Comparison of ENCODE assay signal across 1 cellular context in the genomic region with DNA sequence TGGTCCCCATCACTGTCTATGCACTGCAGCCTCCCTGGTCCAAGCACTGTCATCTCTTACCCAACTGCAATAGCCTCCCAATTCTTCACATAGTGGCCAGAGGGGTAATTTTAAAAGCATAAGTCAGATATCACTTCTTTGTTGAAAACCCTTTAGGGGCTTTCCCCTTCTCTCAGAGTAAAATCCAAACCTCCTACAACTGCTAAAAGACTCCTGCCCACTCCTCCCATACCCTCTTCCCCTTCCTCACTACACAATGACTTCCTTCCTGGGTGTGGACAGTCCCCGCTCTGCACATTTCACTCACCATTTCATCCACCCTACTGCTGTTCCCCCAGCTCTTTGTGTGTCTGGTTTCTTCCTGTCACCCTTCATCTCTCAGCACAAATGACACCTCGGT.
TF ChIP-seq lines count a peak whose summit lies in the region.

No MANE protein-coding gene starts in this region.

TF ChIP-seq in GM12878, 131 proteins besides CTCF, POLR2A, EP300 and RAD21 (continued from another document and continues in another):
- TF ChIP-seq, protein P1, sequence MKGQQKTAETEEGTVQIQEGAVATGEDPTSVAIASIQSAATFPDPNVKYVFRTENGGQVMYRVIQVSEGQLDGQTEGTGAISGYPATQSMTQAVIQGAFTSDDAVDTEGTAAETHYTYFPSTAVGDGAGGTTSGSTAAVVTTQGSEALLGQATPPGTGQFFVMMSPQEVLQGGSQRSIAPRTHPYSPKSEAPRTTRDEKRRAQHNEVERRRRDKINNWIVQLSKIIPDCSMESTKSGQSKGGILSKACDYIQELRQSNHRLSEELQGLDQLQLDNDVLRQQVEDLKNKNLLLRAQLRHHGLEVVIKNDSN (IDR thresholded peaks at IDR 0.05; ENCODE audit: borderline replicate concordance, extremely low read length, insufficient read depth, low read depth, low read length) = no peak
- TF ChIP-seq WRNIP1 (IDR thresholded peaks at IDR 0.05; ENCODE audit: borderline replicate concordance, low read depth, low read length) (no peak), LARP7 (IDR thresholded peaks at IDR 0.05) (no peak), ZNF384 (IDR thresholded peaks at IDR 0.05; ENCODE audit: borderline replicate concordance, low read depth, low read length) (no peak), FOS (IDR thresholded peaks at IDR 0.05; ENCODE audit: borderline replicate concordance, extremely low read depth, insufficient read length) (no peak), CBFB (IDR thresholded peaks at IDR 0.05; ENCODE audit: low read depth) (no peak), RB1 (IDR thresholded peaks at IDR 0.05; ENCODE audit: borderline replicate concordance) (no peak), ZNF622 (IDR thresholded peaks at IDR 0.05) (no peak), IKZF2 (IDR thresholded peaks at IDR 0.05) (peak; percentile 70 to 78; a peak in 2 of 4 replicates), SPI1 (IDR thresholded peaks at IDR 0.05; ENCODE audit: borderline replicate concordance, insufficient read depth, low read depth, low read length) (peak; percentile 74; the same call in 1 of the 2 replicates), STAT3 (IDR thresholded peaks at IDR 0.05; ENCODE audit: low read depth, low read length) (no peak), TCF3 (IDR thresholded peaks at IDR 0.05; ENCODE audit: borderline replicate concordance, insufficient read depth, low read depth, low read length) (no peak), CREM (IDR thresholded peaks at IDR 0.05; ENCODE audit: low read depth) (peak; percentile 32; the same call in 1 of the 2 replicates), BACH1 (IDR thresholded peaks at IDR 0.05; ENCODE audit: borderline replicate concordance) (no peak), MYC (IDR thresholded peaks at IDR 0.05; ENCODE audit: insufficient read depth, insufficient read length, insufficient replicate concordance, low read length, severe bottlenecking) (no peak), NRF1 (conservative IDR thresholded peaks at IDR 0.05; ENCODE audit: low read depth, low read length) (no peak), ETV6 (conservative IDR thresholded peaks at IDR 0.05 in 1 of 2, IDR thresholded peaks at IDR 0.05 in 1 of 2; ENCODE audit: borderline replicate concordance in 1 of 2, low read depth in 1 of 2) (peak in 1 of 2 experiments; percentile 99; a peak in 2 of 4 replicates), PML (IDR thresholded peaks at IDR 0.05; ENCODE audit: low read length) (no peak), EED (IDR thresholded peaks at IDR 0.05; ENCODE audit: low read depth) (peak; percentile 88), NR2C2 (IDR thresholded peaks at IDR 0.05; ENCODE audit: borderline replicate concordance, control insufficient read depth, insufficient read length, low read depth) (no peak), RFX5 (IDR thresholded peaks at IDR 0.05; ENCODE audit: low read depth, low read length) (no peak), ZNF274 (IDR thresholded peaks at IDR 0.05; ENCODE audit: insufficient read depth, insufficient read length) (no peak), NR2C1 (IDR thresholded peaks at IDR 0.05) (no peak), SIN3A (IDR thresholded peaks at IDR 0.05; ENCODE audit: low read depth, low read length) (no peak), NFXL1 (IDR thresholded peaks at IDR 0.05; ENCODE audit: borderline replicate concordance) (no peak), CHD4 (IDR thresholded peaks at IDR 0.05) (no peak), BHLHE40 (IDR thresholded peaks at IDR 0.05; ENCODE audit: borderline replicate concordance in 1 of 2, low read depth in 2 of 2, low read length in 1 of 2) (peak in 1 of 2 experiments; percentile 15; a peak in 1 of 4 replicates), SIX5 (IDR thresholded peaks at IDR 0.05; ENCODE audit: low read depth, low read length, severe bottlenecking) (no peak), TAF1 (IDR thresholded peaks at IDR 0.05; ENCODE audit: borderline replicate concordance, low read depth, low read length) (0 out of 2 replicates have a peak, but pooled peaks have one; percentile 23), KAT2A (conservative IDR thresholded peaks at IDR 0.05; ENCODE audit: control insufficient read depth, low read depth, low read length) (no peak), SUPT20H (IDR thresholded peaks at IDR 0.05; ENCODE audit: borderline replicate concordance, control insufficient read depth, low read depth, low read length) (no peak), HDAC2 (IDR thresholded peaks at IDR 0.05) (no peak), CHD2 (IDR thresholded peaks at IDR 0.05; ENCODE audit: borderline replicate concordance, low read depth, low read length) (no peak), ASH2L (IDR thresholded peaks at IDR 0.05; ENCODE audit: borderline replicate concordance, low read depth) (no peak), FOXM1 (IDR thresholded peaks at IDR 0.05; ENCODE audit: low read depth, low read length) (peak; percentile 58; the same call in 1 of the 2 replicates), CEBPB (IDR thresholded peaks at IDR 0.05; ENCODE audit: borderline replicate concordance in 1 of 2, low read depth in 2 of 2, low read length in 2 of 2) (no peak)
- TF ChIP-seq, protein P2, sequence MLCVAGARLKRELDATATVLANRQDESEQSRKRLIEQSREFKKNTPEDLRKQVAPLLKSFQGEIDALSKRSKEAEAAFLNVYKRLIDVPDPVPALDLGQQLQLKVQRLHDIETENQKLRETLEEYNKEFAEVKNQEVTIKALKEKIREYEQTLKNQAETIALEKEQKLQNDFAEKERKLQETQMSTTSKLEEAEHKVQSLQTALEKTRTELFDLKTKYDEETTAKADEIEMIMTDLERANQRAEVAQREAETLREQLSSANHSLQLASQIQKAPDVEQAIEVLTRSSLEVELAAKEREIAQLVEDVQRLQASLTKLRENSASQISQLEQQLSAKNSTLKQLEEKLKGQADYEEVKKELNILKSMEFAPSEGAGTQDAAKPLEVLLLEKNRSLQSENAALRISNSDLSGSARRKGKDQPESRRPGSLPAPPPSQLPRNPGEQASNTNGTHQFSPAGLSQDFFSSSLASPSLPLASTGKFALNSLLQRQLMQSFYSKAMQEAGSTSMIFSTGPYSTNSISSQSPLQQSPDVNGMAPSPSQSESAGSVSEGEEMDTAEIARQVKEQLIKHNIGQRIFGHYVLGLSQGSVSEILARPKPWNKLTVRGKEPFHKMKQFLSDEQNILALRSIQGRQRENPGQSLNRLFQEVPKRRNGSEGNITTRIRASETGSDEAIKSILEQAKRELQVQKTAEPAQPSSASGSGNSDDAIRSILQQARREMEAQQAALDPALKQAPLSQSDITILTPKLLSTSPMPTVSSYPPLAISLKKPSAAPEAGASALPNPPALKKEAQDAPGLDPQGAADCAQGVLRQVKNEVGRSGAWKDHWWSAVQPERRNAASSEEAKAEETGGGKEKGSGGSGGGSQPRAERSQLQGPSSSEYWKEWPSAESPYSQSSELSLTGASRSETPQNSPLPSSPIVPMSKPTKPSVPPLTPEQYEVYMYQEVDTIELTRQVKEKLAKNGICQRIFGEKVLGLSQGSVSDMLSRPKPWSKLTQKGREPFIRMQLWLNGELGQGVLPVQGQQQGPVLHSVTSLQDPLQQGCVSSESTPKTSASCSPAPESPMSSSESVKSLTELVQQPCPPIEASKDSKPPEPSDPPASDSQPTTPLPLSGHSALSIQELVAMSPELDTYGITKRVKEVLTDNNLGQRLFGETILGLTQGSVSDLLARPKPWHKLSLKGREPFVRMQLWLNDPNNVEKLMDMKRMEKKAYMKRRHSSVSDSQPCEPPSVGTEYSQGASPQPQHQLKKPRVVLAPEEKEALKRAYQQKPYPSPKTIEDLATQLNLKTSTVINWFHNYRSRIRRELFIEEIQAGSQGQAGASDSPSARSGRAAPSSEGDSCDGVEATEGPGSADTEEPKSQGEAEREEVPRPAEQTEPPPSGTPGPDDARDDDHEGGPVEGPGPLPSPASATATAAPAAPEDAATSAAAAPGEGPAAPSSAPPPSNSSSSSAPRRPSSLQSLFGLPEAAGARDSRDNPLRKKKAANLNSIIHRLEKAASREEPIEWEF (IDR thresholded peaks at IDR 0.05; ENCODE audit: insufficient replicate concordance, low read depth, low read length) = no peak
- TF ChIP-seq, protein P3, sequence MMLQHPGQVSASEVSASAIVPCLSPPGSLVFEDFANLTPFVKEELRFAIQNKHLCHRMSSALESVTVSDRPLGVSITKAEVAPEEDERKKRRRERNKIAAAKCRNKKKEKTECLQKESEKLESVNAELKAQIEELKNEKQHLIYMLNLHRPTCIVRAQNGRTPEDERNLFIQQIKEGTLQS (IDR thresholded peaks at IDR 0.05; ENCODE audit: borderline replicate concordance, extremely low read depth, low read depth, low read length) = no peak
- TF ChIP-seq, protein P4, sequence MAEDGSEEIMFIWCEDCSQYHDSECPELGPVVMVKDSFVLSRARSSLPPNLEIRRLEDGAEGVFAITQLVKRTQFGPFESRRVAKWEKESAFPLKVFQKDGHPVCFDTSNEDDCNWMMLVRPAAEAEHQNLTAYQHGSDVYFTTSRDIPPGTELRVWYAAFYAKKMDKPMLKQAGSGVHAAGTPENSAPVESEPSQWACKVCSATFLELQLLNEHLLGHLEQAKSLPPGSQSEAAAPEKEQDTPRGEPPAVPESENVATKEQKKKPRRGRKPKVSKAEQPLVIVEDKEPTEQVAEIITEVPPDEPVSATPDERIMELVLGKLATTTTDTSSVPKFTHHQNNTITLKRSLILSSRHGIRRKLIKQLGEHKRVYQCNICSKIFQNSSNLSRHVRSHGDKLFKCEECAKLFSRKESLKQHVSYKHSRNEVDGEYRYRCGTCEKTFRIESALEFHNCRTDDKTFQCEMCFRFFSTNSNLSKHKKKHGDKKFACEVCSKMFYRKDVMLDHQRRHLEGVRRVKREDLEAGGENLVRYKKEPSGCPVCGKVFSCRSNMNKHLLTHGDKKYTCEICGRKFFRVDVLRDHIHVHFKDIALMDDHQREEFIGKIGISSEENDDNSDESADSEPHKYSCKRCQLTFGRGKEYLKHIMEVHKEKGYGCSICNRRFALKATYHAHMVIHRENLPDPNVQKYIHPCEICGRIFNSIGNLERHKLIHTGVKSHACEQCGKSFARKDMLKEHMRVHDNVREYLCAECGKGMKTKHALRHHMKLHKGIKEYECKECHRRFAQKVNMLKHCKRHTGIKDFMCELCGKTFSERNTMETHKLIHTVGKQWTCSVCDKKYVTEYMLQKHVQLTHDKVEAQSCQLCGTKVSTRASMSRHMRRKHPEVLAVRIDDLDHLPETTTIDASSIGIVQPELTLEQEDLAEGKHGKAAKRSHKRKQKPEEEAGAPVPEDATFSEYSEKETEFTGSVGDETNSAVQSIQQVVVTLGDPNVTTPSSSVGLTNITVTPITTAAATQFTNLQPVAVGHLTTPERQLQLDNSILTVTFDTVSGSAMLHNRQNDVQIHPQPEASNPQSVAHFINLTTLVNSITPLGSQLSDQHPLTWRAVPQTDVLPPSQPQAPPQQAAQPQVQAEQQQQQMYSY (CRISPR knock-in tag; IDR thresholded peaks at IDR 0.05) = no peak
- TF ChIP-seq, protein P5, sequence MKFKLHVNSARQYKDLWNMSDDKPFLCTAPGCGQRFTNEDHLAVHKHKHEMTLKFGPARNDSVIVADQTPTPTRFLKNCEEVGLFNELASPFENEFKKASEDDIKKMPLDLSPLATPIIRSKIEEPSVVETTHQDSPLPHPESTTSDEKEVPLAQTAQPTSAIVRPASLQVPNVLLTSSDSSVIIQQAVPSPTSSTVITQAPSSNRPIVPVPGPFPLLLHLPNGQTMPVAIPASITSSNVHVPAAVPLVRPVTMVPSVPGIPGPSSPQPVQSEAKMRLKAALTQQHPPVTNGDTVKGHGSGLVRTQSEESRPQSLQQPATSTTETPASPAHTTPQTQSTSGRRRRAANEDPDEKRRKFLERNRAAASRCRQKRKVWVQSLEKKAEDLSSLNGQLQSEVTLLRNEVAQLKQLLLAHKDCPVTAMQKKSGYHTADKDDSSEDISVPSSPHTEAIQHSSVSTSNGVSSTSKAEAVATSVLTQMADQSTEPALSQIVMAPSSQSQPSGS (IDR thresholded peaks at IDR 0.05; ENCODE audit: low read length) = peak; percentile 62; the same call in 1 of the 2 replicates
- TF ChIP-seq, protein P6, sequence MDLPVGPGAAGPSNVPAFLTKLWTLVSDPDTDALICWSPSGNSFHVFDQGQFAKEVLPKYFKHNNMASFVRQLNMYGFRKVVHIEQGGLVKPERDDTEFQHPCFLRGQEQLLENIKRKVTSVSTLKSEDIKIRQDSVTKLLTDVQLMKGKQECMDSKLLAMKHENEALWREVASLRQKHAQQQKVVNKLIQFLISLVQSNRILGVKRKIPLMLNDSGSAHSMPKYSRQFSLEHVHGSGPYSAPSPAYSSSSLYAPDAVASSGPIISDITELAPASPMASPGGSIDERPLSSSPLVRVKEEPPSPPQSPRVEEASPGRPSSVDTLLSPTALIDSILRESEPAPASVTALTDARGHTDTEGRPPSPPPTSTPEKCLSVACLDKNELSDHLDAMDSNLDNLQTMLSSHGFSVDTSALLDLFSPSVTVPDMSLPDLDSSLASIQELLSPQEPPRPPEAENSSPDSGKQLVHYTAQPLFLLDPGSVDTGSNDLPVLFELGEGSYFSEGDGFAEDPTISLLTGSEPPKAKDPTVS (IDR thresholded peaks at IDR 0.05; ENCODE audit: low read depth, low read length) = no peak
- TF ChIP-seq, protein P7, sequence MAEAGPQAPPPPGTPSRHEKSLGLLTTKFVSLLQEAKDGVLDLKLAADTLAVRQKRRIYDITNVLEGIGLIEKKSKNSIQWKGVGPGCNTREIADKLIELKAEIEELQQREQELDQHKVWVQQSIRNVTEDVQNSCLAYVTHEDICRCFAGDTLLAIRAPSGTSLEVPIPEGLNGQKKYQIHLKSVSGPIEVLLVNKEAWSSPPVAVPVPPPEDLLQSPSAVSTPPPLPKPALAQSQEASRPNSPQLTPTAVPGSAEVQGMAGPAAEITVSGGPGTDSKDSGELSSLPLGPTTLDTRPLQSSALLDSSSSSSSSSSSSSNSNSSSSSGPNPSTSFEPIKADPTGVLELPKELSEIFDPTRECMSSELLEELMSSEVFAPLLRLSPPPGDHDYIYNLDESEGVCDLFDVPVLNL (IDR thresholded peaks at IDR 0.05; ENCODE audit: low read depth, low read length) = no peak
- TF ChIP-seq, protein P8, sequence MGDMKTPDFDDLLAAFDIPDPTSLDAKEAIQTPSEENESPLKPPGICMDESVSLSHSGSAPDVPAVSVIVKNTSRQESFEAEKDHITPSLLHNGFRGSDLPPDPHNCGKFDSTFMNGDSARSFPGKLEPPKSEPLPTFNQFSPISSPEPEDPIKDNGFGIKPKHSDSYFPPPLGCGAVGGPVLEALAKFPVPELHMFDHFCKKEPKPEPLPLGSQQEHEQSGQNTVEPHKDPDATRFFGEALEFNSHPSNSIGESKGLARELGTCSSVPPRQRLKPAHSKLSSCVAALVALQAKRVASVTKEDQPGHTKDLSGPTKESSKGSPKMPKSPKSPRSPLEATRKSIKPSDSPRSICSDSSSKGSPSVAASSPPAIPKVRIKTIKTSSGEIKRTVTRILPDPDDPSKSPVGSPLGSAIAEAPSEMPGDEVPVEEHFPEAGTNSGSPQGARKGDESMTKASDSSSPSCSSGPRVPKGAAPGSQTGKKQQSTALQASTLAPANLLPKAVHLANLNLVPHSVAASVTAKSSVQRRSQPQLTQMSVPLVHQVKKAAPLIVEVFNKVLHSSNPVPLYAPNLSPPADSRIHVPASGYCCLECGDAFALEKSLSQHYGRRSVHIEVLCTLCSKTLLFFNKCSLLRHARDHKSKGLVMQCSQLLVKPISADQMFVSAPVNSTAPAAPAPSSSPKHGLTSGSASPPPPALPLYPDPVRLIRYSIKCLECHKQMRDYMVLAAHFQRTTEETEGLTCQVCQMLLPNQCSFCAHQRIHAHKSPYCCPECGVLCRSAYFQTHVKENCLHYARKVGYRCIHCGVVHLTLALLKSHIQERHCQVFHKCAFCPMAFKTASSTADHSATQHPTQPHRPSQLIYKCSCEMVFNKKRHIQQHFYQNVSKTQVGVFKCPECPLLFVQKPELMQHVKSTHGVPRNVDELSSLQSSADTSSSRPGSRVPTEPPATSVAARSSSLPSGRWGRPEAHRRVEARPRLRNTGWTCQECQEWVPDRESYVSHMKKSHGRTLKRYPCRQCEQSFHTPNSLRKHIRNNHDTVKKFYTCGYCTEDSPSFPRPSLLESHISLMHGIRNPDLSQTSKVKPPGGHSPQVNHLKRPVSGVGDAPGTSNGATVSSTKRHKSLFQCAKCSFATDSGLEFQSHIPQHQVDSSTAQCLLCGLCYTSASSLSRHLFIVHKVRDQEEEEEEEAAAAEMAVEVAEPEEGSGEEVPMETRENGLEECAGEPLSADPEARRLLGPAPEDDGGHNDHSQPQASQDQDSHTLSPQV (IDR thresholded peaks at IDR 0.05) = no peak
